Comparison of ENCODE assay signal across 8 cellular contexts in the genomic region with DNA sequence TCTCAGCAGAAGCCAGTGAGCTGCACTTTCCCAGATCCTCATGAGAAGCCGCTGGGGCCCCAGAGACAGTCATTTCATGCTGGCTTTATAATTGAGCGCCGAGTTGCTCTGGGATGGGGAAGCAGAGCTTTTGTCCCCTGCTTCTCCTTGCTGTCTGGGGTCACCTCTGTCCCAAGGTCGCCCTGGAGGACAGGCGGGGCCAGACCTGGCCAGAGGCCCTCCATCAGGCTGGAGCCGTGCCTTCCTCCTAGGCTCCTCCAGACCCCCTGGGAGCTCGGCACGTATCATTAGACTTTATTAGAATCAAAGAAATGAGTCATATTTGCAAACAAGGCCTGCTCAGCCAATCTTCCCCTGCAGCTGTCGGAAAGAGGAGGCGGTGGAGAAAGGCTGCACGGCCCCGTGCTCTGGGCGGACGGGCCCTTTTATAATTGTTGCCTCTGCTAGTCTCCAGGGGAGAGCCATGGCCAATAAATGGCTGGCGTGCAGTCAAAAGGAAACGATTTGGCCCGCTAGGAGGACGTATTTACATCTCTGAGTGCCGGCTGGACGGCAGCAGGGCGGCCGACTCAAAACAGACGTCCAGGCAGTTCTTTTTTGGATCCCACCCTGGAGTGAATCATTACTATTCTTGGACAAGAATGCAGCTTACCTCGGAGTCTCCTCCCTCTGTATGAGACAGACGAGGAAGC. TPM values are rescaled to one million over a fixed set of nuclear protein-coding genes. Genes with fewer than 3 reads are reported as not detected.
DNase-seq lines count a peak whose midpoint lies in the region; ATAC-seq and TF ChIP-seq lines count a peak whose summit lies in the region.

No MANE protein-coding gene starts in this region.

- TF ChIP-seq CTCF in adrenal gland (IDR thresholded peaks at IDR 0.05) (peak in 5 of 6 experiments; percentile 23 to 48 (median 36)), right atrium auricular region (IDR thresholded peaks at IDR 0.05) (no peak), sigmoid colon (IDR thresholded peaks at IDR 0.05) (peak in 1 of 4 experiments; percentile 30)

- TF ChIP-seq EP300 in sigmoid colon (IDR thresholded peaks at IDR 0.05), result peak; percentile 1 to 84 (median 30)

- intact Hi-C loops in adrenal gland (cut with DNase I), result loop anchor here in 1 of 2 donors (5.0 kb wide), 1 partner anchor 46 kb away; no protein-coding TSS in a partner anchor
- intact Hi-C loops in sigmoid colon (cut with DNase I), result loop anchor here (2.0 kb wide), 2 partner anchors 50 to 94 kb away; partner anchors contain the start of gene SLC6A6

- 13 to 30% (median 26%) methylated on average over 19 to 25 of the region's 25 CpGs for WGBS in adrenal gland, 4 donors
- 13 to 57% methylated on average over 25 of the region's 25 CpGs for WGBS in sigmoid colon, 2 donors

- ATAC-seq in HG02884 (IDR thresholded peaks at IDR 0.05; ENCODE audit: unreplicated experiment), result no peak

- DNase-seq in HS-5 (ENCODE audit: low read depth), result peak; percentile 67
- DNase-seq in adrenal gland, result peak; percentile 74 to 94 (median 92)
- peak; percentile 97 for DNase-seq in right atrium auricular region (ENCODE audit: low spot score)
- DNase-seq in sigmoid colon, result peak; percentile 98
- DNase-seq in cortex of kidney (lab: John Stamatoyannopoulos, UW), result no peak
- no peak for DNase-seq in GF-D8 (lab: John Stamatoyannopoulos, UW)
- no peak for DNase-seq in NCI-H510A (lab: John Stamatoyannopoulos, UW)

- H3K4me1 ChIP-seq in adrenal gland (replicated peaks in 1 of 2), result peaks cover 39 to 42% of the 10 kb centered on the region in 2 donors
- H3K4me1 ChIP-seq in right atrium auricular region, result peaks cover 0 to 53% of the 10 kb centered on the region in 2 donors
- H3K4me1 ChIP-seq in sigmoid colon, result peaks cover 0 to 45% (median 37%) of the 10 kb centered on the region in 4 donors

- H3K4me3 ChIP-seq in adrenal gland, result peak overlapping the region in 1 of 4 donors; percentile 9
- H3K4me3 ChIP-seq in right atrium auricular region, result no peak overlapping the region
- no peak overlapping the region for H3K4me3 ChIP-seq in sigmoid colon

- no peaks in the 10 kb centered on the region for H3K27me3 ChIP-seq in adrenal gland
- no peaks in the 10 kb centered on the region for H3K27me3 ChIP-seq in right atrium auricular region
- no peaks in the 10 kb centered on the region for H3K27me3 ChIP-seq in sigmoid colon

- H3K27ac ChIP-seq in adrenal gland, result peak overlapping the region; percentile 82 to 97 (median 90)
- peak overlapping the region; percentile 80 to 82 for H3K27ac ChIP-seq in right atrium auricular region
- H3K27ac ChIP-seq in sigmoid colon, result peak overlapping the region; percentile 82 to 97 (median 86)

- peak in 1 of 2 donors; percentile 78 for TF ChIP-seq POLR2A in adrenal gland (IDR thresholded peaks at IDR 0.05)
- TF ChIP-seq POLR2A in sigmoid colon (IDR thresholded peaks at IDR 0.05), result no peak

- H3K36me3 ChIP-seq in adrenal gland (replicated peaks in 1 of 2) (peaks cover 0 to 26% of the 10 kb centered on the region in 2 donors), right atrium auricular region (peaks cover 28% of the 10 kb centered on the region), sigmoid colon (peaks cover 0 to 11% (median under 1%) of the 10 kb centered on the region in 4 donors)

- H3K9me3 ChIP-seq in adrenal gland (replicated peaks in 1 of 3), result no peaks in the 10 kb centered on the region
- no peaks in the 10 kb centered on the region for H3K9me3 ChIP-seq in right atrium auricular region
- no peaks in the 10 kb centered on the region for H3K9me3 ChIP-seq in sigmoid colon

RNA-seq across cellular contexts. Expression of gene SLC6A6, which starts 50.4 kb away (rescaled TPM):
- 100 to 1,000 TPM in 3 of 8 donors, 10 to 100 TPM in 5; 71.8 to 197 (median 90.6) TPM for total RNA-seq in adrenal gland
- 10 to 100 TPM; 10.6 to 80.8 (median 13.0) TPM for polyA plus RNA-seq in adrenal gland
- 10 to 100 TPM; 81.5 to 85.9 TPM for total RNA-seq in right atrium auricular region
- total RNA-seq in sigmoid colon, result 10 to 100 TPM in 1 of 4 donors, 1 to 10 TPM in 3; 6.4 to 19.1 (median 9.1) TPM
- 1 to 10 TPM; 2.3 to 8.4 (median 2.4) TPM for polyA plus RNA-seq in sigmoid colon

Comparison
In these comparisons a context has a peak if more than half of its experiments do, and no peak if none do; other contexts are left out.
1. DNase-seq: peak in HS-5 (single experiment), adrenal gland (7 of 7), right atrium auricular region (single experiment) and sigmoid colon (single experiment); none in cortex of kidney (single experiment), GF-D8 (single experiment) and NCI-H510A (single experiment).
2. CTCF ChIP-seq: peak in adrenal gland (5 of 6); none in right atrium auricular region (0 of 2).
3. Peak in every context shown above with its lines, with median percentiles within 50 percentile points of each other: H3K27ac ChIP-seq.